1 cellular context compared by ENCODE assay signal in genomic region chr5:173703466-173703865, GRCh38.
TF ChIP-seq lines count a peak whose summit lies in the region.

No MANE protein-coding gene starts in this region.

TF ChIP-seq in K562, 482 proteins besides CTCF, POLR2A, EP300 and RAD21 (continued from another document):
- TF ChIP-seq, protein P1, sequence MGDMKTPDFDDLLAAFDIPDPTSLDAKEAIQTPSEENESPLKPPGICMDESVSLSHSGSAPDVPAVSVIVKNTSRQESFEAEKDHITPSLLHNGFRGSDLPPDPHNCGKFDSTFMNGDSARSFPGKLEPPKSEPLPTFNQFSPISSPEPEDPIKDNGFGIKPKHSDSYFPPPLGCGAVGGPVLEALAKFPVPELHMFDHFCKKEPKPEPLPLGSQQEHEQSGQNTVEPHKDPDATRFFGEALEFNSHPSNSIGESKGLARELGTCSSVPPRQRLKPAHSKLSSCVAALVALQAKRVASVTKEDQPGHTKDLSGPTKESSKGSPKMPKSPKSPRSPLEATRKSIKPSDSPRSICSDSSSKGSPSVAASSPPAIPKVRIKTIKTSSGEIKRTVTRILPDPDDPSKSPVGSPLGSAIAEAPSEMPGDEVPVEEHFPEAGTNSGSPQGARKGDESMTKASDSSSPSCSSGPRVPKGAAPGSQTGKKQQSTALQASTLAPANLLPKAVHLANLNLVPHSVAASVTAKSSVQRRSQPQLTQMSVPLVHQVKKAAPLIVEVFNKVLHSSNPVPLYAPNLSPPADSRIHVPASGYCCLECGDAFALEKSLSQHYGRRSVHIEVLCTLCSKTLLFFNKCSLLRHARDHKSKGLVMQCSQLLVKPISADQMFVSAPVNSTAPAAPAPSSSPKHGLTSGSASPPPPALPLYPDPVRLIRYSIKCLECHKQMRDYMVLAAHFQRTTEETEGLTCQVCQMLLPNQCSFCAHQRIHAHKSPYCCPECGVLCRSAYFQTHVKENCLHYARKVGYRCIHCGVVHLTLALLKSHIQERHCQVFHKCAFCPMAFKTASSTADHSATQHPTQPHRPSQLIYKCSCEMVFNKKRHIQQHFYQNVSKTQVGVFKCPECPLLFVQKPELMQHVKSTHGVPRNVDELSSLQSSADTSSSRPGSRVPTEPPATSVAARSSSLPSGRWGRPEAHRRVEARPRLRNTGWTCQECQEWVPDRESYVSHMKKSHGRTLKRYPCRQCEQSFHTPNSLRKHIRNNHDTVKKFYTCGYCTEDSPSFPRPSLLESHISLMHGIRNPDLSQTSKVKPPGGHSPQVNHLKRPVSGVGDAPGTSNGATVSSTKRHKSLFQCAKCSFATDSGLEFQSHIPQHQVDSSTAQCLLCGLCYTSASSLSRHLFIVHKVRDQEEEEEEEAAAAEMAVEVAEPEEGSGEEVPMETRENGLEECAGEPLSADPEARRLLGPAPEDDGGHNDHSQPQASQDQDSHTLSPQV (IDR thresholded peaks at IDR 0.05) = peak; percentile 50
- TF ChIP-seq, protein P2, sequence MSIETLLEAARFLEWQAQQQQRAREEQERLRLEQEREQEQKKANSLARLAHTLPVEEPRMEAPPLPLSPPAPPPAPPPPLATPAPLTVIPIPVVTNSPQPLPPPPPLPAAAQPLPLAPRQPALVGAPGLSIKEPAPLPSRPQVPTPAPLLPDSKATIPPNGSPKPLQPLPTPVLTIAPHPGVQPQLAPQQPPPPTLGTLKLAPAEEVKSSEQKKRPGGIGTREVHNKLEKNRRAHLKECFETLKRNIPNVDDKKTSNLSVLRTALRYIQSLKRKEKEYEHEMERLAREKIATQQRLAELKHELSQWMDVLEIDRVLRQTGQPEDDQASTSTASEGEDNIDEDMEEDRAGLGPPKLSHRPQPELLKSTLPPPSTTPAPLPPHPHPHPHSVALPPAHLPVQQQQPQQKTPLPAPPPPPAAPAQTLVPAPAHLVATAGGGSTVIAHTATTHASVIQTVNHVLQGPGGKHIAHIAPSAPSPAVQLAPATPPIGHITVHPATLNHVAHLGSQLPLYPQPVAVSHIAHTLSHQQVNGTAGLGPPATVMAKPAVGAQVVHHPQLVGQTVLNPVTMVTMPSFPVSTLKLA (conservative IDR thresholded peaks at IDR 0.05) = peak in 1 of 2 experiments; percentile 75; a peak in 2 of 4 replicates
- peak; percentile 56 for TF ChIP-seq MYC (IDR thresholded peaks at IDR 0.05; ENCODE audit: low read depth, low read length)
- no peak for TF ChIP-seq MYC (CRISPR knock-in tag; IDR thresholded peaks at IDR 0.05; ENCODE audit: borderline replicate concordance, low read depth)
- peak; percentile 20 for TF ChIP-seq NEUROD1 (IDR thresholded peaks at IDR 0.05; ENCODE audit: borderline replicate concordance, low read depth, low read length, partially characterized antibody)
- TF ChIP-seq FOXJ2 (tag; IDR thresholded peaks at IDR 0.05) = 0 out of 2 replicates have a peak, but pooled peaks have one; percentile 18
- 0 out of 2 replicates have a peak, but pooled peaks have one; percentile 39 for TF ChIP-seq NCOA1 (IDR thresholded peaks at IDR 0.05; ENCODE audit: low read depth)
- TF ChIP-seq SRSF3 (IDR thresholded peaks at IDR 0.05; ENCODE audit: insufficient read depth, low read length) = no peak
- no peak for TF ChIP-seq CEBPZ (IDR thresholded peaks at IDR 0.05; ENCODE audit: borderline replicate concordance, low read depth, low read length)
- TF ChIP-seq MXI1 (IDR thresholded peaks at IDR 0.05; ENCODE audit: low read depth, low read length) = no peak
- peak; percentile 69 to 70 for TF ChIP-seq FOXK2 (conservative IDR thresholded peaks at IDR 0.05 in 1 of 2, IDR thresholded peaks at IDR 0.05 in 1 of 2; ENCODE audit: low read depth in 2 of 2)
- TF ChIP-seq ZNF785 (CRISPR knock-in tag; IDR thresholded peaks at IDR 0.05) = no peak
- peak; percentile 98 for TF ChIP-seq BHLHE40 (IDR thresholded peaks at IDR 0.05; ENCODE audit: low read length)
- no peak for TF ChIP-seq ZNF140 (CRISPR knock-in tag; IDR thresholded peaks at IDR 0.05)
- peak; percentile 72 for TF ChIP-seq CXXC5 (CRISPR knock-in tag; IDR thresholded peaks at IDR 0.05)
- TF ChIP-seq TEAD4 (IDR thresholded peaks at IDR 0.05; ENCODE audit: low read length) = peak; percentile 63
- no peak for TF ChIP-seq TEAD4 (CRISPR knock-in tag; IDR thresholded peaks at IDR 0.05; ENCODE audit: borderline replicate concordance)
- peak; percentile 57; the same call in 1 of the 2 replicates for TF ChIP-seq SMARCE1 (IDR thresholded peaks at IDR 0.05)
- TF ChIP-seq, protein P3, sequence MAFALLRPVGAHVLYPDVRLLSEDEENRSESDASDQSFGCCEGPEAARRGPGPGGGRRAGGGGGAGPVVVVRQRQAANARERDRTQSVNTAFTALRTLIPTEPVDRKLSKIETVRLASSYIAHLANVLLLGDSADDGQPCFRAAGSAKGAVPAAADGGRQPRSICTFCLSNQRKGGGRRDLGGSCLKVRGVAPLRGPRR (CRISPR knock-in tag; IDR thresholded peaks at IDR 0.05) = no peak
- no peak for TF ChIP-seq RFX5 (IDR thresholded peaks at IDR 0.05; ENCODE audit: low read depth, low read length)
- no peak for TF ChIP-seq ZC3H4 (CRISPR knock-in tag; IDR thresholded peaks at IDR 0.05; ENCODE audit: borderline replicate concordance)
- TF ChIP-seq YY1 (IDR thresholded peaks at IDR 0.05; ENCODE audit: borderline replicate concordance in 1 of 3, control insufficient read depth in 1 of 3, extremely low read depth in 1 of 3, insufficient read depth in 3 of 3, insufficient read length in 1 of 3, insufficient replicate concordance in 2 of 3, low read depth in 1 of 3, low read length in 2 of 3) = no peak
- peak; percentile 67; the same call in 1 of the 2 replicates for TF ChIP-seq MTA2 (IDR thresholded peaks at IDR 0.05; ENCODE audit: low read depth)
- no peak for TF ChIP-seq CREBBP (IDR thresholded peaks at IDR 0.05; ENCODE audit: low read depth, low read length)
- peak; percentile 63; the same call in 1 of the 2 replicates for TF ChIP-seq CTBP1 (IDR thresholded peaks at IDR 0.05; ENCODE audit: borderline replicate concordance)
- no peak for TF ChIP-seq CGGBP1 (CRISPR knock-in tag; IDR thresholded peaks at IDR 0.05)
- no peak for TF ChIP-seq ARHGAP35 (IDR thresholded peaks at IDR 0.05; ENCODE audit: partially characterized antibody)
- peak; percentile 44; the same call in 1 of the 2 replicates for TF ChIP-seq EHMT2 (IDR thresholded peaks at IDR 0.05)
- TF ChIP-seq DPF2 (IDR thresholded peaks at IDR 0.05) = peak; percentile 81
- TF ChIP-seq ADNP (tag; IDR thresholded peaks at IDR 0.05) = 0 out of 2 replicates have a peak, but pooled peaks have one; percentile 33
- TF ChIP-seq ZNF589 (CRISPR knock-in tag; IDR thresholded peaks at IDR 0.05; ENCODE audit: low read depth) = peak; percentile 60; the same call in 1 of the 2 replicates
- TF ChIP-seq SMARCC2 (IDR thresholded peaks at IDR 0.05; ENCODE audit: low read depth) = 0 out of 2 replicates have a peak, but pooled peaks have one; percentile 45
- no peak for TF ChIP-seq BRD9 (IDR thresholded peaks at IDR 0.05; ENCODE audit: low read depth, partially characterized antibody)
- TF ChIP-seq MAZ (CRISPR knock-in tag; conservative IDR thresholded peaks at IDR 0.05 in 1 of 2, IDR thresholded peaks at IDR 0.05 in 1 of 2) = 0 out of 4 replicates have a peak, but pooled peaks of 1 of the 2 experiments have one; percentile 40
- 0 out of 2 replicates have a peak, but pooled peaks have one; percentile 26 for TF ChIP-seq MEF2D (tag; conservative IDR thresholded peaks at IDR 0.05; ENCODE audit: low read depth)
- no peak for TF ChIP-seq MIER1 (IDR thresholded peaks at IDR 0.05; ENCODE audit: low read depth)
- TF ChIP-seq NCOR1 (IDR thresholded peaks at IDR 0.05) = peak; percentile 74
- TF ChIP-seq STAT6 (CRISPR knock-in tag; IDR thresholded peaks at IDR 0.05) = no peak
- TF ChIP-seq FUS (optimal IDR thresholded peaks at IDR 0.05; ENCODE audit: low read depth, low read length) = no peak
- TF ChIP-seq LEF1 (IDR thresholded peaks at IDR 0.05) = peak; percentile 76; the same call in 1 of the 2 replicates
- TF ChIP-seq TOE1 (IDR thresholded peaks at IDR 0.05; ENCODE audit: borderline replicate concordance) = peak; percentile 64; the same call in 1 of the 2 replicates
- TF ChIP-seq TOE1 (CRISPR knock-in tag; IDR thresholded peaks at IDR 0.05; ENCODE audit: borderline replicate concordance, low read depth) = no peak
- peak; percentile 77 for TF ChIP-seq RAD51 (IDR thresholded peaks at IDR 0.05; ENCODE audit: borderline replicate concordance, low read depth)
- TF ChIP-seq, protein P4, sequence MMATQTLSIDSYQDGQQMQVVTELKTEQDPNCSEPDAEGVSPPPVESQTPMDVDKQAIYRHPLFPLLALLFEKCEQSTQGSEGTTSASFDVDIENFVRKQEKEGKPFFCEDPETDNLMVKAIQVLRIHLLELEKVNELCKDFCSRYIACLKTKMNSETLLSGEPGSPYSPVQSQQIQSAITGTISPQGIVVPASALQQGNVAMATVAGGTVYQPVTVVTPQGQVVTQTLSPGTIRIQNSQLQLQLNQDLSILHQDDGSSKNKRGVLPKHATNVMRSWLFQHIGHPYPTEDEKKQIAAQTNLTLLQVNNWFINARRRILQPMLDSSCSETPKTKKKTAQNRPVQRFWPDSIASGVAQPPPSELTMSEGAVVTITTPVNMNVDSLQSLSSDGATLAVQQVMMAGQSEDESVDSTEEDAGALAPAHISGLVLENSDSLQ (IDR thresholded peaks at IDR 0.05) = peak; percentile 55; the same call in 1 of the 2 replicates
- peak; percentile 52; the same call in 1 of the 2 replicates for TF ChIP-seq HDAC2 (IDR thresholded peaks at IDR 0.05)
- TF ChIP-seq BRF1 (IDR thresholded peaks at IDR 0.05; ENCODE audit: borderline replicate concordance, extremely low read depth, insufficient read length) = no peak
